In genomic region chrX:72247206-72247944, GRCh38 we compare ENCODE assay signal across 16 cellular contexts. TPM values are rescaled to one million over a fixed set of nuclear protein-coding genes. Genes with fewer than 3 reads are reported as not detected.
DNase-seq lines count a peak whose midpoint lies in the region; ATAC-seq and TF ChIP-seq lines count a peak whose summit lies in the region.
"Had no signal": no experiment of that assay in that cellular context is flagged by ENCODE, and none has a peak within 500 bp of the region (broad histone marks: within the 10 kb centered on the region; RNA-seq: fewer than 3 reads in every experiment).

No MANE protein-coding gene starts in this region.

- ATAC-seq in GM21390 (IDR thresholded peaks at IDR 0.05; ENCODE audit: unreplicated experiment) (no peak), HG03095 (IDR thresholded peaks at IDR 0.05; ENCODE audit: unreplicated experiment) (no peak)
- ATAC-seq: activated CD8-positive, alpha-beta T cell treated with anti-CD3 and anti-CD28 coated beads, Interleukin-2, amount 10 ng/mL, durations not matched to agents 7 days and 5 days; GM23338; naive thymus-derived CD8-positive, alpha-beta T cell had no signal

- WGBS in stomach, 5 donors, result 39 to 54% (median 47%) methylated on average over 1 to 2 of the region's 2 CpGs

- H3K9ac ChIP-seq in colonic mucosa (ENCODE audit: low read depth in 2 of 2, low read length in 2 of 2), result no peak overlapping the region

- H3K27ac ChIP-seq in colonic mucosa (no peak overlapping the region), stomach (no peak overlapping the region), tibial artery (no peak overlapping the region)
- H3K27ac ChIP-seq: skin epidermis, upper lobe of left lung had no signal

- H3K4me1 ChIP-seq in colonic mucosa, result no peaks in the 10 kb centered on the region
- H3K4me1 ChIP-seq in stomach, result peaks cover 0 to 9% (median 7%) of the 10 kb centered on the region in 4 donors
- no peaks in the 10 kb centered on the region for H3K4me1 ChIP-seq in tibial artery

- no peak for TF ChIP-seq CTCF in colonic mucosa (IDR thresholded peaks at IDR 0.05)
- no peak for TF ChIP-seq CTCF in stomach (IDR thresholded peaks at IDR 0.05)
- no peak for TF ChIP-seq CTCF in tibial artery (IDR thresholded peaks at IDR 0.05)

- H3K27me3 ChIP-seq in colonic mucosa, result no peaks in the 10 kb centered on the region
- H3K27me3 ChIP-seq in stomach, result peaks cover 0 to 8% (median 0%) of the 10 kb centered on the region in 3 donors
- H3K27me3 ChIP-seq in tibial artery, result no peaks in the 10 kb centered on the region
- H3K27me3 ChIP-seq: upper lobe of left lung had no signal

- H3K4me3 ChIP-seq in colonic mucosa (no peak overlapping the region), stomach (no peak overlapping the region), tibial artery (no peak overlapping the region)
- H3K4me3 ChIP-seq: GM23338, skin epidermis, upper lobe of left lung had no signal

- no peak for TF ChIP-seq POLR2A in stomach (IDR thresholded peaks at IDR 0.05)

- intact Hi-C loops in colonic mucosa (cut with DNase I), result loop anchor here (5.0 kb wide), 1 partner anchor 295 kb away; no protein-coding TSS in a partner anchor
- intact Hi-C loops in stomach (cut with DNase I; ENCODE audit: low total_unique reads), result no loop called here
- intact Hi-C loops in tibial artery (cut with DNase I; ENCODE audit: low total_unique reads), result no loop called here

- H3K36me3 ChIP-seq in colonic mucosa (no peaks in the 10 kb centered on the region), stomach (no peaks in the 10 kb centered on the region), tibial artery (no peaks in the 10 kb centered on the region)
- H3K36me3 ChIP-seq: upper lobe of left lung had no signal

- no peak for TF ChIP-seq EP300 in stomach (IDR thresholded peaks at IDR 0.05)

- H3K9me3 ChIP-seq in colonic mucosa (no peaks in the 10 kb centered on the region), stomach (no peaks in the 10 kb centered on the region), tibial artery (no peaks in the 10 kb centered on the region)
- H3K9me3 ChIP-seq: upper lobe of left lung had no signal

- peak; percentile 67 for DNase-seq in NCI-H748 (lab: John Stamatoyannopoulos, UW; ENCODE audit: unreplicated experiment)
- DNase-seq in NCI-H748 treated with DMSO at 0.1 percent for 48 hours (lab: John Stamatoyannopoulos, UW), result no peak
- peak; percentile 55 for DNase-seq in NCI-H2196 treated with DMSO at 0.1 percent for 48 hours (lab: John Stamatoyannopoulos, UW; ENCODE audit: unreplicated experiment)
- DNase-seq in colonic mucosa, result peak; percentile 88
- DNase-seq in stomach, result peak; percentile 73
- no peak for DNase-seq in tibial artery
- DNase-seq: activated CD8-positive, alpha-beta T cell treated with anti-CD3 and anti-CD28 coated beads, Interleukin-2, amount 10 ng/mL, durations not matched to agents 7 days and 5 days; MV-4-11; naive thymus-derived CD8-positive, alpha-beta T cell; T-helper 9 cell had no signal

RNA-seq across cellular contexts. Expression of gene ERCC6L, which starts 8.5 kb away (rescaled TPM):
- total RNA-seq in colonic mucosa (1 to 10 TPM; 1.7 to 8.2 TPM), stomach (1 to 10 TPM in 3 of 5 donors, not detected in 2; 1.2 to 2.6 (median 1.7) TPM)
- polyA plus RNA-seq in stomach, result under 1 TPM; 0.46 to 0.88 (median 0.62) TPM

RNA-seq across cellular contexts. Expression of gene RPS4X, which starts 29.7 kb away (rescaled TPM):
- total RNA-seq in colonic mucosa (1,000 to 10,000 TPM in 1 of 2 donors, 100 to 1,000 TPM in 1; 915 to 1,071 TPM), stomach (1,000 to 10,000 TPM in 1 of 5 donors, 100 to 1,000 TPM in 4; 199 to 1,324 (median 665) TPM)
- polyA plus RNA-seq in stomach, result 1,000 to 10,000 TPM in 2 of 3 donors, 100 to 1,000 TPM in 1; 984 to 1,958 (median 1,274) TPM

RNA-seq across cellular contexts. Expression of gene CITED1, which starts 58.3 kb away (rescaled TPM):
- total RNA-seq in colonic mucosa (not detected), stomach (1 to 10 TPM in 1 of 5 donors, not detected in 4; 1.7 TPM)
- polyA plus RNA-seq in stomach, result under 1 TPM in 1 of 3 donors, not detected in 2; 0.60 TPM
- total RNA-seq: activated CD8-positive, alpha-beta T cell treated with anti-CD3 and anti-CD28 coated beads, Interleukin-2, amount 10 ng/mL, durations not matched to agents 7 days and 5 days; naive thymus-derived CD8-positive, alpha-beta T cell had no signal
- polyA plus RNA-seq: fibroblast of lung; naive thymus-derived CD8-positive, alpha-beta T cell had no signal

Comparison
In these comparisons a context has a peak if more than half of its experiments do, and no peak if none do; other contexts are left out.
1. DNase-seq: peak in NCI-H748 (single experiment), NCI-H2196 treated with DMSO at 0.1 percent for 48 hours (single experiment), colonic mucosa (single experiment) and stomach (single experiment); none in NCI-H748 treated with DMSO at 0.1 percent for 48 hours (single experiment) and tibial artery (0 of 2).